1 cellular context compared by ENCODE assay signal in the genomic region with DNA sequence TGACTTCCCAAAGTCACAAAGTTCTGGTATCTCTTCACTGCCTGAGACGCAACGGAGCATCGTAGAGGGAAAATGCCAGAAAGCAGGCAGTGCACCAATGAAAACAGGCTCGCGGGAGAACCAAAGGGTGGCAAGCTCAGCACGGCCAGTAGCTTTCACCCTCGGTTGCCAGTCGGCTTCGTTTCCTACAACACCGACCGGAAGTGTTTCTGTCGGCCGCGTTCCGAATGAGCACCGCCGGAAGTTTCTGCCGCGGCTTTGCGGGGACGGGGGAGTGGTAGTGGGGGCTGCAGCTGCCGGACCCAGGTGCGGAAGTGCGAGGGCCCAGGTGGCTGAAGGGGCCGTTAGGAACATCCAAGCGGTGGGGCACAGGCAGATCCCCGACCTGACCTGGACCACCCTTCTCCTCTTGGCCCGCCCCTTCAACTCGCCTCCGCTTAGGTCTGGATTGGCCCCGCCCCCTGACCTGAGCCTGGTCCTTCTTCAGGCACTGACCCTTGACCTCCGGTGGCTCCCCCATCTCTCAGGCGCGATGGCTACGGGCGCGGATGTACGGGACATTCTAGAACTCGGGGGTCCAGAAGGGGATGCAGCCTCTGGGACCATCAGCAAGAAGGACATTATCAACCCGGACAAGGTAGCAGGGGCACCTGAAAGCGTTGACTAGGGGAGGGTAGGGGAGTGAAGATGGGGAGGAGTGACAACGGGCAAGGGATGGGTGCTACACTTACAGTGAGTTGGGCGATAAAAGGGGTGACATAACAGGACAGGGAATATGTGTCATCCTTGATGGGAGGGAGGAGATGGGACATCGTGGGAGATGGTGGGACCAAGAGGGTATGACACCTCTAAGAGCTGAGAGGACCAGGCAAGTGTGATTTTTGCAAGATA.
A peak's percentile ranks its signal among the peaks of the same experiment; 100 is the strongest.
TF ChIP-seq lines count a peak whose summit lies in the region.

A gene with protein sequence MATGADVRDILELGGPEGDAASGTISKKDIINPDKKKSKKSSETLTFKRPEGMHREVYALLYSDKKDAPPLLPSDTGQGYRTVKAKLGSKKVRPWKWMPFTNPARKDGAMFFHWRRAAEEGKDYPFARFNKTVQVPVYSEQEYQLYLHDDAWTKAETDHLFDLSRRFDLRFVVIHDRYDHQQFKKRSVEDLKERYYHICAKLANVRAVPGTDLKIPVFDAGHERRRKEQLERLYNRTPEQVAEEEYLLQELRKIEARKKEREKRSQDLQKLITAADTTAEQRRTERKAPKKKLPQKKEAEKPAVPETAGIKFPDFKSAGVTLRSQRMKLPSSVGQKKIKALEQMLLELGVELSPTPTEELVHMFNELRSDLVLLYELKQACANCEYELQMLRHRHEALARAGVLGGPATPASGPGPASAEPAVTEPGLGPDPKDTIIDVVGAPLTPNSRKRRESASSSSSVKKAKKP (plus strand): TSS at position 250 of the 891 bp plus-strand sequence. CDS start 283 bp downstream, at position 533.

TF ChIP-seq in HEK293, 187 proteins besides CTCF, POLR2A, EP300 and RAD21 (continued from another document and continues in another):
- TF ChIP-seq, protein P1, sequence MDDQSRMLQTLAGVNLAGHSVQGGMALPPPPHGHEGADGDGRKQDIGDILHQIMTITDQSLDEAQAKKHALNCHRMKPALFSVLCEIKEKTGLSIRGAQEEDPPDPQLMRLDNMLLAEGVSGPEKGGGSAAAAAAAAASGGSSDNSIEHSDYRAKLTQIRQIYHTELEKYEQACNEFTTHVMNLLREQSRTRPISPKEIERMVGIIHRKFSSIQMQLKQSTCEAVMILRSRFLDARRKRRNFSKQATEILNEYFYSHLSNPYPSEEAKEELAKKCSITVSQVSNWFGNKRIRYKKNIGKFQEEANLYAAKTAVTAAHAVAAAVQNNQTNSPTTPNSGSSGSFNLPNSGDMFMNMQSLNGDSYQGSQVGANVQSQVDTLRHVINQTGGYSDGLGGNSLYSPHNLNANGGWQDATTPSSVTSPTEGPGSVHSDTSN (CRISPR knock-in tag; IDR thresholded peaks at IDR 0.05), result peak; percentile 72; the same call in 1 of the 2 replicates
- TF ChIP-seq ZNF830 (tag by site-specific recombination; IDR thresholded peaks at IDR 0.05; ENCODE audit: low read depth), result no peak
- TF ChIP-seq ZNF501 (tag by site-specific recombination; IDR thresholded peaks at IDR 0.05), result peak; percentile 99
- peak; percentile 85 for TF ChIP-seq ZNF843 (tag by site-specific recombination; IDR thresholded peaks at IDR 0.05)
- no peak for TF ChIP-seq ZNF560 (tag by site-specific recombination; IDR thresholded peaks at IDR 0.05; ENCODE audit: borderline replicate concordance)
- peak; percentile 67 for TF ChIP-seq FEZF1 (tag by site-specific recombination; IDR thresholded peaks at IDR 0.05)
- TF ChIP-seq ZNF155 (tag by site-specific recombination; IDR thresholded peaks at IDR 0.05), result 0 out of 2 replicates have a peak, but pooled peaks have one; percentile 14
- peak; percentile 88; the same call in 1 of the 2 replicates for TF ChIP-seq BCL11B (tag by site-specific recombination; IDR thresholded peaks at IDR 0.05; ENCODE audit: low read depth)
- no peak for TF ChIP-seq ZNF16 (tag by site-specific recombination; IDR thresholded peaks at IDR 0.05; ENCODE audit: low read depth)
- no peak for TF ChIP-seq ZNF132 (tag by site-specific recombination; IDR thresholded peaks at IDR 0.05; ENCODE audit: borderline replicate concordance)
- peak; percentile 76; the same call in 1 of the 2 replicates for TF ChIP-seq ZNF121 (tag by site-specific recombination; IDR thresholded peaks at IDR 0.05)
- TF ChIP-seq ZNF76 (tag by site-specific recombination; IDR thresholded peaks at IDR 0.05; ENCODE audit: borderline replicate concordance, low read depth), result peak; percentile 88
- peak; percentile 99 for TF ChIP-seq ZNF324 (tag by site-specific recombination; IDR thresholded peaks at IDR 0.05)
- TF ChIP-seq ZNF623 (tag by site-specific recombination; IDR thresholded peaks at IDR 0.05), result peak; percentile 58
- no peak; the same call in 1 of the 2 replicates for TF ChIP-seq ZNF658 (tag by site-specific recombination; IDR thresholded peaks at IDR 0.05)
- TF ChIP-seq, protein P2, sequence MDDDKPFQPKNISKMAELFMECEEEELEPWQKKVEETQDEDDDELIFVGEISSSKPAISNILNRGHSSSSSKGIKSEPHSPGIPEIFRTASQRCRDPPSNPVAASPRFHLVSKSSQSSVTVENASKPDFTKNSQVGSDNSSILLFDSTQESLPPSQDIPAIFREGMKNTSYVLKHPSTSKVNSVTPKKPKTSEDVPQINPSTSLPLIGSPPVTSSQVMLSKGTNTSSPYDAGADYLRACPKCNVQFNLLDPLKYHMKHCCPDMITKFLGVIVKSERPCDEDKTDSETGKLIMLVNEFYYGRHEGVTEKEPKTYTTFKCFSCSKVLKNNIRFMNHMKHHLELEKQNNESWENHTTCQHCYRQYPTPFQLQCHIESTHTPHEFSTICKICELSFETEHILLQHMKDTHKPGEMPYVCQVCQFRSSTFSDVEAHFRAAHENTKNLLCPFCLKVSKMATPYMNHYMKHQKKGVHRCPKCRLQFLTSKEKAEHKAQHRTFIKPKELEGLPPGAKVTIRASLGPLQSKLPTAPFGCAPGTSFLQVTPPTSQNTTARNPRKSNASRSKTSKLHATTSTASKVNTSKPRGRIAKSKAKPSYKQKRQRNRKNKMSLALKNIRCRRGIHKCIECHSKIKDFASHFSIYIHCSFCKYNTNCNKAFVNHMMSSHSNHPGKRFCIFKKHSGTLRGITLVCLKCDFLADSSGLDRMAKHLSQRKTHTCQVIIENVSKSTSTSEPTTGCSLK (tag by site-specific recombination; IDR thresholded peaks at IDR 0.05), result no peak
- TF ChIP-seq ZSCAN23 (tag by site-specific recombination; IDR thresholded peaks at IDR 0.05), result peak; percentile 97; the same call in 1 of the 2 replicates
- peak; percentile 72 for TF ChIP-seq ZNF792 (tag by site-specific recombination; IDR thresholded peaks at IDR 0.05)
- TF ChIP-seq ZNF157 (tag by site-specific recombination; IDR thresholded peaks at IDR 0.05), result peak; percentile 50
- TF ChIP-seq TCF7L2 (IDR thresholded peaks at IDR 0.05; ENCODE audit: borderline replicate concordance, low read depth, low read length), result no peak; the same call in 1 of the 2 replicates
- TF ChIP-seq HOXA7 (CRISPR knock-in tag; IDR thresholded peaks at IDR 0.05; ENCODE audit: borderline replicate concordance), result no peak
- TF ChIP-seq, protein P3, sequence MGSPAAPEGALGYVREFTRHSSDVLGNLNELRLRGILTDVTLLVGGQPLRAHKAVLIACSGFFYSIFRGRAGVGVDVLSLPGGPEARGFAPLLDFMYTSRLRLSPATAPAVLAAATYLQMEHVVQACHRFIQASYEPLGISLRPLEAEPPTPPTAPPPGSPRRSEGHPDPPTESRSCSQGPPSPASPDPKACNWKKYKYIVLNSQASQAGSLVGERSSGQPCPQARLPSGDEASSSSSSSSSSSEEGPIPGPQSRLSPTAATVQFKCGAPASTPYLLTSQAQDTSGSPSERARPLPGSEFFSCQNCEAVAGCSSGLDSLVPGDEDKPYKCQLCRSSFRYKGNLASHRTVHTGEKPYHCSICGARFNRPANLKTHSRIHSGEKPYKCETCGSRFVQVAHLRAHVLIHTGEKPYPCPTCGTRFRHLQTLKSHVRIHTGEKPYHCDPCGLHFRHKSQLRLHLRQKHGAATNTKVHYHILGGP (tag by site-specific recombination; IDR thresholded peaks at IDR 0.05), result 0 out of 2 replicates have a peak, but pooled peaks have one; percentile 67
- TF ChIP-seq, protein P4, sequence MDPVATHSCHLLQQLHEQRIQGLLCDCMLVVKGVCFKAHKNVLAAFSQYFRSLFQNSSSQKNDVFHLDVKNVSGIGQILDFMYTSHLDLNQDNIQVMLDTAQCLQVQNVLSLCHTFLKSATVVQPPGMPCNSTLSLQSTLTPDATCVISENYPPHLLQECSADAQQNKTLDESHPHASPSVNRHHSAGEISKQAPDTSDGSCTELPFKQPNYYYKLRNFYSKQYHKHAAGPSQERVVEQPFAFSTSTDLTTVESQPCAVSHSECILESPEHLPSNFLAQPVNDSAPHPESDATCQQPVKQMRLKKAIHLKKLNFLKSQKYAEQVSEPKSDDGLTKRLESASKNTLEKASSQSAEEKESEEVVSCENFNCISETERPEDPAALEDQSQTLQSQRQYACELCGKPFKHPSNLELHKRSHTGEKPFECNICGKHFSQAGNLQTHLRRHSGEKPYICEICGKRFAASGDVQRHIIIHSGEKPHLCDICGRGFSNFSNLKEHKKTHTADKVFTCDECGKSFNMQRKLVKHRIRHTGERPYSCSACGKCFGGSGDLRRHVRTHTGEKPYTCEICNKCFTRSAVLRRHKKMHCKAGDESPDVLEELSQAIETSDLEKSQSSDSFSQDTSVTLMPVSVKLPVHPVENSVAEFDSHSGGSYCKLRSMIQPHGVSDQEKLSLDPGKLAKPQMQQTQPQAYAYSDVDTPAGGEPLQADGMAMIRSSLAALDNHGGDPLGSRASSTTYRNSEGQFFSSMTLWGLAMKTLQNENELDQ (tag by site-specific recombination; IDR thresholded peaks at IDR 0.05; ENCODE audit: low read depth), result no peak
- TF ChIP-seq ZNF37A (tag by site-specific recombination; IDR thresholded peaks at IDR 0.05), result no peak
- TF ChIP-seq HOXC10 (CRISPR knock-in tag; IDR thresholded peaks at IDR 0.05), result 0 out of 2 replicates have a peak, but pooled peaks have one; percentile 43
- TF ChIP-seq ZNF48 (tag by site-specific recombination; IDR thresholded peaks at IDR 0.05), result no peak
- TF ChIP-seq ZBTB1 (tag by site-specific recombination; IDR thresholded peaks at IDR 0.05), result peak; percentile 61; the same call in 1 of the 2 replicates
- peak; percentile 86 for TF ChIP-seq ZNF558 (tag by site-specific recombination; IDR thresholded peaks at IDR 0.05)
- TF ChIP-seq ZNF530 (tag by site-specific recombination; IDR thresholded peaks at IDR 0.05; ENCODE audit: low read depth), result no peak
- no peak for TF ChIP-seq ZNF214 (tag by site-specific recombination; IDR thresholded peaks at IDR 0.05; ENCODE audit: borderline replicate concordance)
- peak; percentile 100 for TF ChIP-seq ZNF701 (tag by site-specific recombination; IDR thresholded peaks at IDR 0.05)
- TF ChIP-seq, protein P5, sequence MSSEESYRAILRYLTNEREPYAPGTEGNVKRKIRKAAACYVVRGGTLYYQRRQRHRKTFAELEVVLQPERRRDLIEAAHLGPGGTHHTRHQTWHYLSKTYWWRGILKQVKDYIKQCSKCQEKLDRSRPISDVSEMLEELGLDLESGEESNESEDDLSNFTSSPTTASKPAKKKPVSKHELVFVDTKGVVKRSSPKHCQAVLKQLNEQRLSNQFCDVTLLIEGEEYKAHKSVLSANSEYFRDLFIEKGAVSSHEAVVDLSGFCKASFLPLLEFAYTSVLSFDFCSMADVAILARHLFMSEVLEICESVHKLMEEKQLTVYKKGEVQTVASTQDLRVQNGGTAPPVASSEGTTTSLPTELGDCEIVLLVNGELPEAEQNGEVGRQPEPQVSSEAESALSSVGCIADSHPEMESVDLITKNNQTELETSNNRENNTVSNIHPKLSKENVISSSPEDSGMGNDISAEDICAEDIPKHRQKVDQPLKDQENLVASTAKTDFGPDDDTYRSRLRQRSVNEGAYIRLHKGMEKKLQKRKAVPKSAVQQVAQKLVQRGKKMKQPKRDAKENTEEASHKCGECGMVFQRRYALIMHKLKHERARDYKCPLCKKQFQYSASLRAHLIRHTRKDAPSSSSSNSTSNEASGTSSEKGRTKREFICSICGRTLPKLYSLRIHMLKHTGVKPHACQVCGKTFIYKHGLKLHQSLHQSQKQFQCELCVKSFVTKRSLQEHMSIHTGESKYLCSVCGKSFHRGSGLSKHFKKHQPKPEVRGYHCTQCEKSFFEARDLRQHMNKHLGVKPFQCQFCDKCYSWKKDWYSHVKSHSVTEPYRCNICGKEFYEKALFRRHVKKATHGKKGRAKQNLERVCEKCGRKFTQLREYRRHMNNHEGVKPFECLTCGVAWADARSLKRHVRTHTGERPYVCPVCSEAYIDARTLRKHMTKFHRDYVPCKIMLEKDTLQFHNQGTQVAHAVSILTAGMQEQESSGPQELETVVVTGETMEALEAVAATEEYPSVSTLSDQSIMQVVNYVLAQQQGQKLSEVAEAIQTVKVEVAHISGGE (tag by site-specific recombination; conservative IDR thresholded peaks at IDR 0.05; ENCODE audit: low read depth), result peak; percentile 100
- TF ChIP-seq ZNF549 (tag by site-specific recombination; IDR thresholded peaks at IDR 0.05), result no peak
- TF ChIP-seq ZNF596 (tag by site-specific recombination; IDR thresholded peaks at IDR 0.05), result peak; percentile 67; the same call in 1 of the 2 replicates
- TF ChIP-seq, protein P6, sequence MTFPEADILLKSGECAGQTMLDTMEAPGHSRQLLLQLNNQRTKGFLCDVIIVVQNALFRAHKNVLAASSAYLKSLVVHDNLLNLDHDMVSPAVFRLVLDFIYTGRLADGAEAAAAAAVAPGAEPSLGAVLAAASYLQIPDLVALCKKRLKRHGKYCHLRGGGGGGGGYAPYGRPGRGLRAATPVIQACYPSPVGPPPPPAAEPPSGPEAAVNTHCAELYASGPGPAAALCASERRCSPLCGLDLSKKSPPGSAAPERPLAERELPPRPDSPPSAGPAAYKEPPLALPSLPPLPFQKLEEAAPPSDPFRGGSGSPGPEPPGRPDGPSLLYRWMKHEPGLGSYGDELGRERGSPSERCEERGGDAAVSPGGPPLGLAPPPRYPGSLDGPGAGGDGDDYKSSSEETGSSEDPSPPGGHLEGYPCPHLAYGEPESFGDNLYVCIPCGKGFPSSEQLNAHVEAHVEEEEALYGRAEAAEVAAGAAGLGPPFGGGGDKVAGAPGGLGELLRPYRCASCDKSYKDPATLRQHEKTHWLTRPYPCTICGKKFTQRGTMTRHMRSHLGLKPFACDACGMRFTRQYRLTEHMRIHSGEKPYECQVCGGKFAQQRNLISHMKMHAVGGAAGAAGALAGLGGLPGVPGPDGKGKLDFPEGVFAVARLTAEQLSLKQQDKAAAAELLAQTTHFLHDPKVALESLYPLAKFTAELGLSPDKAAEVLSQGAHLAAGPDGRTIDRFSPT (tag by site-specific recombination; IDR thresholded peaks at IDR 0.05), result peak; percentile 65; the same call in 1 of the 2 replicates
- peak; percentile 62; the same call in 1 of the 2 replicates for TF ChIP-seq ZNF10 (tag by site-specific recombination; IDR thresholded peaks at IDR 0.05)
- no peak for TF ChIP-seq ZSCAN16 (tag by site-specific recombination; IDR thresholded peaks at IDR 0.05)
- TF ChIP-seq KLF7 (tag by site-specific recombination; IDR thresholded peaks at IDR 0.05; ENCODE audit: borderline replicate concordance), result peak; percentile 91
- TF ChIP-seq ZNF146 (tag by site-specific recombination; IDR thresholded peaks at IDR 0.05), result peak; percentile 86
- TF ChIP-seq ZFHX2 (tag by site-specific recombination; conservative IDR thresholded peaks at IDR 0.05), result peak; percentile 71
- TF ChIP-seq ZNF184 (tag by site-specific recombination; IDR thresholded peaks at IDR 0.05), result peak; percentile 95
- TF ChIP-seq, protein P7, sequence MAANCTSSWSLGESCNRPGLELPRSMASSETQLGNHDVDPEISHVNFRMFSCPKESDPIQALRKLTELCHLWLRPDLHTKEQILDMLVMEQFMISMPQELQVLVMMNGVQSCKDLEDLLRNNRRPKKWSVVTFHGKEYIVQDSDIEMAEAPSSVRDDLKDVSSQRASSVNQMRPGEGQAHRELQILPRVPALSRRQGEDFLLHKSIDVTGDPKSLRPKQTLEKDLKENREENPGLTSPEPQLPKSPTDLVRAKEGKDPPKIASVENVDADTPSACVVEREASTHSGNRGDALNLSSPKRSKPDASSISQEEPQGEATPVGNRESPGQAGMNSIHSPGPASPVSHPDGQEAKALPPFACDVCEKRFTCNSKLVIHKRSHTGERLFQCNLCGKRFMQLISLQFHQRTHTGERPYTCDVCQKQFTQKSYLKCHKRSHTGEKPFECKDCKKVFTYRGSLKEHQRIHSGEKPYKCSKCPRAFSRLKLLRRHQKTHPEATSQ (tag by site-specific recombination; IDR thresholded peaks at IDR 0.05), result peak; percentile 99
